18 cellular contexts compared by ENCODE assay signal in genomic region chr18:28792404-28793103, GRCh38.
DNase-seq lines count a peak whose midpoint lies in the region; ATAC-seq, FAIRE-seq and TF ChIP-seq lines count a peak whose summit lies in the region.
"Had no signal": no experiment of that assay in that cellular context is flagged by ENCODE, and none has a peak within 500 bp of the region (broad histone marks: within the 10 kb centered on the region; RNA-seq: fewer than 3 reads in every experiment).

No MANE protein-coding gene starts in this region.

- no peaks in the 10 kb centered on the region for H3K36me3 ChIP-seq in breast epithelium
- H3K36me3 ChIP-seq in HepG2 (replicated peaks in 1 of 2; ENCODE audit: control insufficient read depth in 1 of 2, insufficient read depth in 2 of 2, low read length in 2 of 2), result no peaks in the 10 kb centered on the region
- no peaks in the 10 kb centered on the region for H3K36me3 ChIP-seq in SJCRH30
- H3K36me3 ChIP-seq: adrenal gland, sigmoid colon, transverse colon had no signal

- H3K4me3 ChIP-seq in breast epithelium, result no peak overlapping the region
- peak overlapping the region; percentile 25 for H3K4me3 ChIP-seq in epithelial cell of esophagus (ENCODE audit: low read length)
- no peak overlapping the region for H3K4me3 ChIP-seq in HepG2 (replicated peaks in 1 of 3; ENCODE audit: insufficient read depth in 1 of 3, low read depth in 2 of 3, low read length in 3 of 3)
- H3K4me3 ChIP-seq in SJCRH30, result no peak overlapping the region
- H3K4me3 ChIP-seq: adrenal gland, sigmoid colon, transverse colon had no signal

- H2AFZ ChIP-seq in HepG2 (ENCODE audit: low read length), result no peak overlapping the region

- H3K27ac Mint-ChIP-seq in MCF 10A (ENCODE audit: low read depth, unreplicated experiment), result peak overlapping the region; percentile 96
- H3K27ac Mint-ChIP-seq: activated CD4-positive, alpha-beta T cell treated with anti-CD3 and anti-CD28 coated beads for 36 hours; activated T-cell treated with anti-CD3 and anti-CD28 coated beads, Interleukin-2, amount 50 U/mL, for 72 hours; B cell had no signal

- no peaks in the 10 kb centered on the region for H3K9me3 ChIP-seq in breast epithelium
- no peaks in the 10 kb centered on the region for H3K9me3 ChIP-seq in HepG2 (ENCODE audit: low read length)
- H3K9me3 ChIP-seq in SJCRH30 (replicated peaks), result no peaks in the 10 kb centered on the region
- H3K9me3 ChIP-seq: adrenal gland, sigmoid colon, transverse colon had no signal

- in situ Hi-C loops in HepG2 (cut with HindIII; ENCODE audit: extremely low pct_ligation_motif_present, low pct_unique_long_range_greater_than_20kb), result no loop called here

- H3K9me3 Mint-ChIP-seq in MCF 10A (ENCODE audit: unreplicated experiment), result no peaks in the 10 kb centered on the region

- no peaks in the 10 kb centered on the region for H3K79me2 ChIP-seq in HepG2 (ENCODE audit: insufficient read depth, low read length)

- DNase-seq in MCF 10A (ENCODE audit: unreplicated experiment) (peak; percentile 33), breast epithelium (ENCODE audit: low spot score in 2 of 2) (no peak), NCI-H748 treated with DMSO at 0.1 percent for 48 hours (lab: John Stamatoyannopoulos, UW) (peak; percentile 47), epithelial cell of esophagus (ENCODE audit: low read depth) (peak; percentile 25), HepG2 (ENCODE audit: low spot score) (no peak), SJCRH30 (no peak), substantia nigra (lab: John Stamatoyannopoulos, UW) (no peak), putamen (ENCODE audit: low spot score) (no peak)
- DNase-seq: activated CD4-positive, alpha-beta T cell treated with anti-CD3 and anti-CD28 coated beads for 36 hours; activated T-cell treated with anti-CD3 and anti-CD28 coated beads, Interleukin-2, amount 50 U/mL, for 72 hours; adrenal gland; GOT3; mesendoderm; sigmoid colon; T-helper 2 cell; transverse colon had no signal

- no peak overlapping the region for H3K9ac ChIP-seq in HepG2 (ENCODE audit: insufficient read depth, low read depth, low read length)

- ATAC-seq in HepG2, result no peak
- ATAC-seq: activated CD4-positive, alpha-beta T cell treated with anti-CD3 and anti-CD28 coated beads for 36 hours; activated T-cell treated with anti-CD3 and anti-CD28 coated beads, Interleukin-2, amount 50 U/mL, for 72 hours had no signal

- no peak overlapping the region for H3K4me2 ChIP-seq in HepG2 (ENCODE audit: low read depth, low read length)

- H3K4me1 ChIP-seq in breast epithelium, result no peaks in the 10 kb centered on the region
- H3K4me1 ChIP-seq in HepG2 (ENCODE audit: insufficient read depth, low read length), result no peaks in the 10 kb centered on the region
- H3K4me1 ChIP-seq in SJCRH30, result no peaks in the 10 kb centered on the region
- H3K4me1 ChIP-seq: adrenal gland, sigmoid colon, transverse colon had no signal

- no peak for FAIRE-seq in HepG2 (lab: Jason Lieb, UNC)
- FAIRE-seq: RCC 7860 had no signal

- H4K20me1 ChIP-seq in HepG2 (ENCODE audit: insufficient read depth, low read length), result no peaks in the 10 kb centered on the region

- POLR2A ChIA-PET in MCF 10A (lab: Yijun Ruan, JAX), result interaction anchor here (0.7 to 1.5 kb wide), 2 partner anchors 25 to 111 kb away, joined by 3 to 6 read pairs; no protein-coding TSS in a partner anchor
- POLR2A ChIA-PET in HepG2 (lab: Yijun Ruan, JAX), result no interaction called here

- TF ChIP-seq EP300 in HepG2 (IDR thresholded peaks at IDR 0.05; ENCODE audit: low read depth in 2 of 2, low read length in 2 of 2) (no peak), HepG2 (CRISPR knock-in tag; IDR thresholded peaks at IDR 0.05; ENCODE audit: borderline replicate concordance) (no peak)

- no peaks in the 10 kb centered on the region for H3K27me3 Mint-ChIP-seq in MCF 10A (ENCODE audit: insufficient read depth, unreplicated experiment)
- H3K27me3 Mint-ChIP-seq: activated CD4-positive, alpha-beta T cell treated with anti-CD3 and anti-CD28 coated beads for 36 hours; B cell had no signal

- TF ChIP-seq POLR2A in breast epithelium (IDR thresholded peaks at IDR 0.05), result no peak
- TF ChIP-seq POLR2A in HepG2 (IDR thresholded peaks at IDR 0.05; ENCODE audit: insufficient read depth in 1 of 2, low read depth in 2 of 2, low read length in 2 of 2), result no peak

- BruUV-seq in MCF 10A (replicated peaks; lab: Mats Ljungman, UMichigan) (no TSS peak), HepG2 (replicated peaks; lab: Mats Ljungman, UMichigan) (no TSS peak)

- H3K4me1 Mint-ChIP-seq in MCF 10A (ENCODE audit: insufficient read depth, unreplicated experiment), result peaks cover 42% of the 10 kb centered on the region
- H3K4me1 Mint-ChIP-seq: B cell had no signal

- no peaks in the 10 kb centered on the region for H3K36me3 Mint-ChIP-seq in MCF 10A (ENCODE audit: insufficient read depth, unreplicated experiment)

- WGBS in HepG2 (ENCODE audit: low lambda C conversion rate), result 1% methylated on average over 4 of the region's 4 CpGs

- intact Hi-C loops in MCF 10A (cut with micrococcal nuclease) (no loop called here), breast epithelium (cut with DNase I; ENCODE audit: low total_unique reads) (no loop called here), HepG2 (cut with micrococcal nuclease; ENCODE audit: unreplicated experiment) (no loop called here)

- TF ChIP-seq RAD21 in HepG2 (CRISPR knock-in tag; IDR thresholded peaks at IDR 0.05), result no peak

- CTCF ChIA-PET in MCF 10A (lab: Yijun Ruan, JAX) (interaction anchor here (0.6 kb wide), 2 partner anchors 10 to 12 kb away, joined by 3 to 4 read pairs; no protein-coding TSS in a partner anchor), HepG2 (lab: Yijun Ruan, JAX; ENCODE audit: low intra/inter-chr PET ratio, low total read pairs) (no interaction called here)

- no peak overlapping the region for H3K27ac ChIP-seq in breast epithelium
- H3K27ac ChIP-seq in HepG2 (ENCODE audit: extremely low read length, insufficient read depth, low read length), result no peak overlapping the region
- no peak overlapping the region for H3K27ac ChIP-seq in SJCRH30
- H3K27ac ChIP-seq in substantia nigra (ENCODE audit: low read depth, low read length, poor library complexity, severe bottlenecking), result no peak overlapping the region
- H3K27ac ChIP-seq: adrenal gland, sigmoid colon, transverse colon had no signal

- TF ChIP-seq CTCF in MCF 10A (IDR thresholded peaks at IDR 0.05; ENCODE audit: unreplicated experiment) (no peak), breast epithelium (IDR thresholded peaks at IDR 0.05) (no peak), epithelial cell of esophagus (IDR thresholded peaks at IDR 0.05; ENCODE audit: insufficient read depth, low read depth, low read length, missing control alignments) (no peak), HepG2 (CRISPR knock-in tag; IDR thresholded peaks at IDR 0.05) (no peak)

- peak overlapping the region; percentile 63 for H3K4me3 Mint-ChIP-seq in MCF 10A (ENCODE audit: unreplicated experiment)
- H3K4me3 Mint-ChIP-seq: activated CD4-positive, alpha-beta T cell treated with anti-CD3 and anti-CD28 coated beads for 36 hours; B cell had no signal

- H3K27me3 ChIP-seq in breast epithelium (no peaks in the 10 kb centered on the region), HepG2 (ENCODE audit: control insufficient read depth in 1 of 2, insufficient read depth in 2 of 2, low read length in 2 of 2) (no peaks in the 10 kb centered on the region), SJCRH30 (no peaks in the 10 kb centered on the region)
- H3K27me3 ChIP-seq: adrenal gland, sigmoid colon, transverse colon had no signal

TF ChIP-seq in HepG2, 621 proteins besides CTCF, POLR2A, EP300 and RAD21:
- TF ChIP-seq ZNF333 (CRISPR knock-in tag; IDR thresholded peaks at IDR 0.05; ENCODE audit: borderline replicate concordance), result no peak
- no peak for TF ChIP-seq ZNF557 (CRISPR knock-in tag; IDR thresholded peaks at IDR 0.05)
- no peak for TF ChIP-seq STAG1 (CRISPR knock-in tag; IDR thresholded peaks at IDR 0.05)
- TF ChIP-seq ZNF75D (CRISPR knock-in tag; IDR thresholded peaks at IDR 0.05; ENCODE audit: borderline replicate concordance), result no peak
- TF ChIP-seq SUZ12 (IDR thresholded peaks at IDR 0.05; ENCODE audit: low read depth, low read length), result no peak
- TF ChIP-seq ZNF850 (CRISPR knock-in tag; conservative IDR thresholded peaks at IDR 0.05), result no peak
- no peak for TF ChIP-seq BATF2 (CRISPR knock-in tag; IDR thresholded peaks at IDR 0.05)
- TF ChIP-seq SMAD3 (CRISPR knock-in tag; IDR thresholded peaks at IDR 0.05), result no peak
- no peak for TF ChIP-seq MYC (CRISPR knock-in tag; IDR thresholded peaks at IDR 0.05; ENCODE audit: borderline replicate concordance)
- no peak for TF ChIP-seq KLF15 (CRISPR knock-in tag; IDR thresholded peaks at IDR 0.05; ENCODE audit: borderline replicate concordance)
- TF ChIP-seq ISL2 (CRISPR knock-in tag; IDR thresholded peaks at IDR 0.05), result no peak
- TF ChIP-seq YEATS2 (CRISPR knock-in tag; IDR thresholded peaks at IDR 0.05; ENCODE audit: borderline replicate concordance), result no peak
- TF ChIP-seq ZNF564 (CRISPR knock-in tag; IDR thresholded peaks at IDR 0.05), result no peak
- no peak for TF ChIP-seq ZFAT (CRISPR knock-in tag; conservative IDR thresholded peaks at IDR 0.05)
- TF ChIP-seq MED13 (CRISPR knock-in tag; IDR thresholded peaks at IDR 0.05), result no peak

Comparison
In these comparisons a context has a peak if more than half of its experiments do, and no peak if none do; other contexts are left out.
1. DNase-seq: peak in MCF 10A (single experiment), NCI-H748 treated with DMSO at 0.1 percent for 48 hours (single experiment) and epithelial cell of esophagus (single experiment); none in breast epithelium (0 of 2), HepG2 (single experiment), SJCRH30 (0 of 2), substantia nigra (0 of 49) and putamen (single experiment).